ENCODE assay signal across 8 cellular contexts in genomic region chr7:100190059-100190711, GRCh38. TPM values are rescaled to one million over a fixed set of nuclear protein-coding genes. Genes with fewer than 3 reads are reported as not detected.
DNase-seq lines count a peak whose midpoint lies in the region; ATAC-seq and TF ChIP-seq lines count a peak whose summit lies in the region.

No MANE protein-coding gene starts in this region.

- H3K9me3 ChIP-seq in thyroid gland: no peaks in the 10 kb centered on the region

- H3K4me1 Mint-ChIP-seq in type B pancreatic cell (ENCODE audit: unreplicated experiment): no peaks in the 10 kb centered on the region

- H3K27ac ChIP-seq in C4-2B (no peak overlapping the region), thyroid gland (no peak overlapping the region)

- H3K4me3 ChIP-seq in fibroblast of the aortic adventitia (ENCODE audit: low read depth, low read length) (no peak overlapping the region), thyroid gland (replicated peaks in 1 of 3) (no peak overlapping the region)

- no peak overlapping the region for H3K27ac Mint-ChIP-seq in type B pancreatic cell

- no peaks in the 10 kb centered on the region for H3K27me3 ChIP-seq in thyroid gland

- peak; percentile 49 for TF ChIP-seq CTCF in C4-2B (conservative IDR thresholded peaks at IDR 0.05)
- TF ChIP-seq CTCF in fibroblast of the aortic adventitia (IDR thresholded peaks at IDR 0.05; ENCODE audit: insufficient read depth, low read length): peak; percentile 55
- peak; percentile 65 for TF ChIP-seq CTCF in type B pancreatic cell (conservative IDR thresholded peaks at IDR 0.05)
- peak in 2 of 6 experiments; percentile 6 to 18 for TF ChIP-seq CTCF in thyroid gland (IDR thresholded peaks at IDR 0.05)

- no peaks in the 10 kb centered on the region for H3K27me3 Mint-ChIP-seq in type B pancreatic cell

- intact Hi-C loops in thyroid gland (cut with DNase I): no loop called here

- DNase-seq in fibroblast of the aortic adventitia (ENCODE audit: low read depth) (peak; percentile 80), type B pancreatic cell (ENCODE audit: extremely low spot score, unreplicated experiment) (no peak), thyroid gland (no peak), nucleus accumbens (lab: John Stamatoyannopoulos, UW) (no peak)

- 69 to 75% methylated on average over 4 of the region's 4 CpGs for WGBS in thyroid gland, 2 donors

- H3K36me3 Mint-ChIP-seq in type B pancreatic cell: no peaks in the 10 kb centered on the region

- TF ChIP-seq POLR2A in thyroid gland (IDR thresholded peaks at IDR 0.05): no peak

- no peaks in the 10 kb centered on the region for H3K9me3 Mint-ChIP-seq in type B pancreatic cell

- H3K36me3 ChIP-seq in thyroid gland: no peaks in the 10 kb centered on the region

- H3K4me3 Mint-ChIP-seq in type B pancreatic cell: no peak overlapping the region

- H3K4me1 ChIP-seq in thyroid gland: peaks cover 0 to 15% of the 10 kb centered on the region in 2 donors

- ATAC-seq in GM21786 (IDR thresholded peaks at IDR 0.05; ENCODE audit: unreplicated experiment) (peak; percentile 65), SK-N-SH treated with all-trans-retinoic acid at 6 μM for 48 hours (peak; percentile 87), GM21515 (IDR thresholded peaks at IDR 0.05; ENCODE audit: unreplicated experiment) (no peak)

TF ChIP-seq in SK-N-SH treated with all-trans-retinoic acid at 6 μM for 48 hours, 23 proteins besides CTCF, POLR2A, EP300 and RAD21:
- TF ChIP-seq ARNTL (CRISPR knock-in tag; IDR thresholded peaks at IDR 0.05; ENCODE audit: borderline replicate concordance, low read depth): no peak
- no peak for TF ChIP-seq PATZ1 (CRISPR knock-in tag; IDR thresholded peaks at IDR 0.05; ENCODE audit: borderline replicate concordance)
- no peak for TF ChIP-seq PPARA (CRISPR knock-in tag; IDR thresholded peaks at IDR 0.05; ENCODE audit: borderline replicate concordance)
- no peak for TF ChIP-seq TOX (CRISPR knock-in tag; IDR thresholded peaks at IDR 0.05; ENCODE audit: borderline replicate concordance)
- TF ChIP-seq ESRRG (CRISPR knock-in tag; IDR thresholded peaks at IDR 0.05): no peak
- no peak for TF ChIP-seq BACH2 (CRISPR knock-in tag; IDR thresholded peaks at IDR 0.05; ENCODE audit: borderline replicate concordance)
- TF ChIP-seq RARB (CRISPR knock-in tag; IDR thresholded peaks at IDR 0.05): no peak
- no peak for TF ChIP-seq CSRNP3 (CRISPR knock-in tag; IDR thresholded peaks at IDR 0.05)
- TF ChIP-seq SNAI2 (CRISPR knock-in tag; IDR thresholded peaks at IDR 0.05): no peak

RNA-seq across cellular contexts. Expression of gene STAG3, which starts 12.5 kb away (rescaled TPM):
- total RNA-seq in fibroblast of the aortic adventitia (ENCODE audit: low replicate concordance) (0.90 and 4.8 TPM in 2 replicates), type B pancreatic cell (ENCODE audit: low replicate concordance) (1.6 and 1.7 TPM in 2 replicates), thyroid gland (1 to 10 TPM in 2 of 4 donors, under 1 TPM in 1, not detected in 1; 0.34 to 2.7 (median 1.5) TPM)

RNA-seq across cellular contexts. Expression of gene GPC2, which starts 13.0 kb away (rescaled TPM):
- total RNA-seq in fibroblast of the aortic adventitia (ENCODE audit: low replicate concordance) (1.2 and 4.5 TPM in 2 replicates), type B pancreatic cell (ENCODE audit: low replicate concordance) (20.6 and 53.3 TPM in 2 replicates), thyroid gland (1 to 10 TPM in 1 of 4 donors, not detected in 3; 1.3 TPM)

RNA-seq across cellular contexts. Expression of gene GAL3ST4, which starts 21.8 kb away (rescaled TPM):
- total RNA-seq in fibroblast of the aortic adventitia (ENCODE audit: low replicate concordance): 4.0 and 9.8 TPM in 2 replicates
- 7.2 and 7.4 TPM in 2 replicates for total RNA-seq in type B pancreatic cell (ENCODE audit: low replicate concordance)
- total RNA-seq in thyroid gland: 1 to 10 TPM in 2 of 4 donors, under 1 TPM in 2; 0.67 to 1.7 (median 1.1) TPM

RNA-seq across cellular contexts. Expression of gene PVRIG, which starts 29.6 kb away (rescaled TPM):
- not detected in 2 replicates for total RNA-seq in fibroblast of the aortic adventitia (ENCODE audit: low replicate concordance)
- total RNA-seq in type B pancreatic cell (ENCODE audit: low replicate concordance): not detected in 2 replicates
- total RNA-seq in thyroid gland: 1 to 10 TPM in 1 of 4 donors, under 1 TPM in 1, not detected in 2; 0.42 to 2.6 TPM

RNA-seq across cellular contexts. Expression of gene TRAPPC14, which starts 31.7 kb away (rescaled TPM):
- 3.5 and 10.0 TPM in 2 replicates for total RNA-seq in fibroblast of the aortic adventitia (ENCODE audit: low replicate concordance)
- total RNA-seq in type B pancreatic cell (ENCODE audit: low replicate concordance): 21.3 and 35.2 TPM in 2 replicates
- 10 to 100 TPM; 11.1 to 21.1 (median 11.8) TPM for total RNA-seq in thyroid gland
